ENCODE assay signal across 1 cellular context in genomic region chr3:100708989-100709839, GRCh38.
TF ChIP-seq lines count a peak whose summit lies in the region.

TSS of gene TFG (plus strand) at chr3:100709494. CDS start at chr3:100713686, 4,192 bp downstream.

TF ChIP-seq in K562, 482 proteins besides CTCF, POLR2A, EP300 and RAD21 (continued from another document and continues in another):
- TF ChIP-seq RERE (CRISPR knock-in tag; IDR thresholded peaks at IDR 0.05; ENCODE audit: borderline replicate concordance): no peak
- no peak for TF ChIP-seq KHSRP (IDR thresholded peaks at IDR 0.05)
- TF ChIP-seq ZFP30 (CRISPR knock-in tag; IDR thresholded peaks at IDR 0.05; ENCODE audit: borderline replicate concordance): no peak
- TF ChIP-seq NR1H2 (CRISPR knock-in tag; IDR thresholded peaks at IDR 0.05): no peak
- TF ChIP-seq PATZ1 (CRISPR knock-in tag; IDR thresholded peaks at IDR 0.05; ENCODE audit: borderline replicate concordance): no peak
- TF ChIP-seq GTF2B (IDR thresholded peaks at IDR 0.05; ENCODE audit: extremely low read depth, insufficient read length): no peak
- TF ChIP-seq ZNF184 (CRISPR knock-in tag; IDR thresholded peaks at IDR 0.05): no peak
- no peak for TF ChIP-seq CBX8 (IDR thresholded peaks at IDR 0.05; ENCODE audit: borderline replicate concordance, extremely low read depth, low read depth, low read length, poor library complexity, severe bottlenecking)
- TF ChIP-seq HEY1 (CRISPR knock-in tag; IDR thresholded peaks at IDR 0.05; ENCODE audit: borderline replicate concordance): no peak
- peak; percentile 73 for TF ChIP-seq POLR2B (IDR thresholded peaks at IDR 0.05; ENCODE audit: low read depth, partially characterized antibody)
- TF ChIP-seq CBFA2T3 (IDR thresholded peaks at IDR 0.05): no peak
- TF ChIP-seq PML (IDR thresholded peaks at IDR 0.05; ENCODE audit: low read length): 0 out of 2 replicates have a peak, but pooled peaks have one; percentile 20
- TF ChIP-seq SOX6 (IDR thresholded peaks at IDR 0.05): peak; percentile 46; the same call in 1 of the 2 replicates
- no peak for TF ChIP-seq NCOA2 (IDR thresholded peaks at IDR 0.05; ENCODE audit: partially characterized antibody in 2 of 2)
- TF ChIP-seq KAT7 (CRISPR knock-in tag; IDR thresholded peaks at IDR 0.05; ENCODE audit: borderline replicate concordance): no peak
- no peak for TF ChIP-seq ZNF347 (CRISPR knock-in tag; IDR thresholded peaks at IDR 0.05; ENCODE audit: low read depth)
- TF ChIP-seq THRAP3 (IDR thresholded peaks at IDR 0.05; ENCODE audit: borderline replicate concordance): no peak
- TF ChIP-seq TBL1XR1 (IDR thresholded peaks at IDR 0.05; ENCODE audit: low read length in 2 of 2): no peak
- TF ChIP-seq MAX (CRISPR knock-in tag; IDR thresholded peaks at IDR 0.05): 0 out of 2 replicates have a peak, but pooled peaks have one; percentile 16
- no peak for TF ChIP-seq FOS (IDR thresholded peaks at IDR 0.05; ENCODE audit: extremely low read depth, insufficient read length)
- TF ChIP-seq ZNF3 (CRISPR knock-in tag; IDR thresholded peaks at IDR 0.05): no peak
- TF ChIP-seq FOXK1 (CRISPR knock-in tag; IDR thresholded peaks at IDR 0.05; ENCODE audit: borderline replicate concordance): 0 out of 2 replicates have a peak, but pooled peaks have one; percentile 40
- no peak for TF ChIP-seq RCOR1 (IDR thresholded peaks at IDR 0.05; ENCODE audit: borderline replicate concordance in 1 of 2, low read depth in 2 of 2, low read length in 2 of 2)
- TF ChIP-seq ZBTB33 (CRISPR knock-in tag; IDR thresholded peaks at IDR 0.05): no peak
- peak; percentile 96 for TF ChIP-seq ZBTB2 (IDR thresholded peaks at IDR 0.05)
- TF ChIP-seq ZNF253 (CRISPR knock-in tag; conservative IDR thresholded peaks at IDR 0.05): no peak
- no peak for TF ChIP-seq SMAD4 (CRISPR knock-in tag; conservative IDR thresholded peaks at IDR 0.05)
- TF ChIP-seq ZNF778 (CRISPR knock-in tag; IDR thresholded peaks at IDR 0.05): no peak
- TF ChIP-seq MAFF (IDR thresholded peaks at IDR 0.05; ENCODE audit: low read length): no peak
- no peak for TF ChIP-seq NCOA1 (IDR thresholded peaks at IDR 0.05; ENCODE audit: low read depth)
- TF ChIP-seq ELF1 (tag; IDR thresholded peaks at IDR 0.05): peak; percentile 93
- peak; percentile 50 to 55 for TF ChIP-seq E2F6 (IDR thresholded peaks at IDR 0.05; ENCODE audit: borderline replicate concordance in 1 of 2, extremely low read depth in 1 of 2, insufficient read depth in 1 of 2, insufficient read length in 1 of 2, low read depth in 1 of 2, low read length in 1 of 2, poor library complexity in 1 of 2, severe bottlenecking in 1 of 2)
- no peak for TF ChIP-seq GATAD2B (IDR thresholded peaks at IDR 0.05; ENCODE audit: borderline replicate concordance)
- TF ChIP-seq VEZF1 (CRISPR knock-in tag; IDR thresholded peaks at IDR 0.05): peak; percentile 67; the same call in 1 of the 2 replicates
- TF ChIP-seq ETV1 (tag; conservative IDR thresholded peaks at IDR 0.05; ENCODE audit: low read depth): 0 out of 2 replicates have a peak, but pooled peaks have one; percentile 11
- TF ChIP-seq ZNF592 (IDR thresholded peaks at IDR 0.05): no peak
- no peak for TF ChIP-seq TFAM (CRISPR knock-in tag; conservative IDR thresholded peaks at IDR 0.05)
- TF ChIP-seq NFRKB (IDR thresholded peaks at IDR 0.05; ENCODE audit: low read depth): no peak
- no peak for TF ChIP-seq SETDB1 (IDR thresholded peaks at IDR 0.05; ENCODE audit: low read length)
- no peak for TF ChIP-seq GTF2F1 (IDR thresholded peaks at IDR 0.05; ENCODE audit: low read depth, low read length)
- no peak for TF ChIP-seq TCF15 (CRISPR knock-in tag; IDR thresholded peaks at IDR 0.05)
- TF ChIP-seq RFX5 (IDR thresholded peaks at IDR 0.05; ENCODE audit: low read depth, low read length): no peak
- no peak for TF ChIP-seq PHF21A (IDR thresholded peaks at IDR 0.05; ENCODE audit: borderline replicate concordance, low read depth)
- no peak for TF ChIP-seq TARDBP (IDR thresholded peaks at IDR 0.05)
